In the genomic region with DNA sequence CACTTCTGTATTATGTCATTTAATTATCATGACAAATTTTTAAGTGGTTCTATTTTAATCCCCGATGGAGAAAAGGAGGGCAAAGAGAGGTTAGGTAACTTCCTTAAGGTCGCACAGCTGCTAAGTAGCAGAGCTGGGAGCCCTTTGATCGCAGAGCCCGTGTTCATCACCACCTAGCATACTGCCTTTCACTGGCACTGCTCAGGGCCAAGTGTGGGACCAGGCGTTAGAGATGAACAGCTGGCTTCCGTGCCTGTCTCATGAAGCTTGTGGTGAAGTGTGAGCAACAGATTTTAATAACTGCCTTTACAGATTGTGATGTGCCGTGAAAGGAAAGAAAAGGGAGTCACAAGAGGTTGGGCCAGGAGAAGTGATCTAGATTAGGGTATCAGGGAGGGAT, we compare ENCODE assay signal across 20 cellular contexts.
"Had no signal": no experiment of that assay in that cellular context is flagged by ENCODE, and none has a peak within 500 bp of the region (broad histone marks: within the 10 kb centered on the region; RNA-seq: fewer than 3 reads in every experiment).

No MANE protein-coding gene starts in this region.

- H3K27me3 ChIP-seq: body of pancreas, dorsolateral prefrontal cortex, foreskin keratinocyte, sigmoid colon, spleen, upper lobe of left lung had no signal

- ATAC-seq: activated CD8-positive, alpha-beta T cell treated with anti-CD3 and anti-CD28 coated beads, Interleukin-2, amount 10 ng/mL, durations not matched to agents 7 days and 5 days; body of pancreas; foreskin keratinocyte; left lobe of liver; stimulated activated memory B cell treated with anti-CD40 and anti-IgM and Interleukin-4, amounts not matched to agents 10 μg/mL and 1 μg/mL and 100 μg/mL, for 72 hours had no signal

- DNase-seq: activated CD4-positive, alpha-beta T cell treated with anti-CD3 and anti-CD28 coated beads, Interleukin-2, amount 10 ng/mL, durations not matched to agents 24 days and 14 days; activated CD8-positive, alpha-beta T cell treated with anti-CD3 and anti-CD28 coated beads, Interleukin-2, amount 10 ng/mL, durations not matched to agents 7 days and 5 days; activated naive CD4-positive, alpha-beta T cell treated with anti-CD3 and anti-CD28 coated beads for 36 hours; activated T-cell treated with anti-CD3 and anti-CD28 coated beads, Interleukin-2, amount 50 U/mL, for 24 hours; body of pancreas; dorsolateral prefrontal cortex; foreskin keratinocyte; glutamatergic neuron; mammary epithelial cell; naive B cell; sigmoid colon; spleen; stimulated activated CD4-positive, alpha-beta T cell treated with anti-CD3 and anti-CD28 coated beads, Interleukin-4, amount 100 ng/mL, for 4 hours; T-helper 1 cell; T1000; upper lobe of left lung had no signal

- H3K4me1 ChIP-seq: body of pancreas, foreskin keratinocyte, prostate gland had no signal

- H3K9me3 ChIP-seq: body of pancreas, prostate gland, sigmoid colon, spleen, thoracic aorta, upper lobe of left lung had no signal

- H3K36me3 ChIP-seq: prostate gland, spleen, thoracic aorta, upper lobe of left lung had no signal

- H3K27ac ChIP-seq: body of pancreas, foreskin keratinocyte, prostate gland, sigmoid colon, spleen, thoracic aorta, upper lobe of left lung had no signal

- H3K4me3 ChIP-seq: body of pancreas, dorsolateral prefrontal cortex, prostate gland, sigmoid colon, spleen, thoracic aorta, upper lobe of left lung had no signal
